In genomic region chr20:35695978-35696377, GRCh38 we compare ENCODE assay signal across 21 cellular contexts. TPM values are rescaled to one million over a fixed set of nuclear protein-coding genes. Genes with fewer than 3 reads are reported as not detected.
DNase-seq lines count a peak whose midpoint lies in the region; ATAC-seq, FAIRE-seq and TF ChIP-seq lines count a peak whose summit lies in the region.
"Had no signal": no experiment of that assay in that cellular context is flagged by ENCODE, and none has a peak within 500 bp of the region (broad histone marks: within the 10 kb centered on the region; RNA-seq: fewer than 3 reads in every experiment).

No MANE protein-coding gene starts in this region.

- intact Hi-C loops in HepG2 (cut with micrococcal nuclease; ENCODE audit: unreplicated experiment) = loop anchor here (10.0 kb wide), 2 partner anchors 189 to 231 kb away; no protein-coding TSS in a partner anchor
- intact Hi-C loops in right lobe of liver (cut with DNase I) = no loop called here

- TF ChIP-seq RAD21 in HepG2 (CRISPR knock-in tag; IDR thresholded peaks at IDR 0.05) = no peak

- TF ChIP-seq EP300 in HepG2 (IDR thresholded peaks at IDR 0.05; ENCODE audit: low read depth in 2 of 2, low read length in 2 of 2) = no peak
- TF ChIP-seq EP300 in HepG2 (CRISPR knock-in tag; IDR thresholded peaks at IDR 0.05; ENCODE audit: borderline replicate concordance) = no peak

- WGBS in HepG2 (ENCODE audit: low lambda C conversion rate) = 94% methylated on average over 4 of the region's 4 CpGs
- 81% methylated on average over 4 of the region's 4 CpGs for WGBS in right lobe of liver (ENCODE audit: insufficient coverage, low coverage, low lambda C conversion rate, missing lambda C conversion rate)

- H3K27ac Mint-ChIP-seq in nephron = no peak overlapping the region
- H3K27ac Mint-ChIP-seq in GM23338 = no peak overlapping the region

- ATAC-seq in HepG2 = no peak
- ATAC-seq in right lobe of liver = no peak
- ATAC-seq in GM23338 = no peak
- ATAC-seq: GM12878, PC-3 had no signal

- H3K27me3 Mint-ChIP-seq in nephron (ENCODE audit: low read depth) = no peaks in the 10 kb centered on the region
- H3K27me3 Mint-ChIP-seq in GM23338 (ENCODE audit: insufficient read depth, low read depth, poor library complexity) = peaks cover 6% of the 10 kb centered on the region
- H3K27me3 Mint-ChIP-seq: IgD-negative memory B cell had no signal

- H3K4me2 ChIP-seq in HepG2 (ENCODE audit: low read depth, low read length) (no peak overlapping the region), GM23338 (no peak overlapping the region)

- H3K27me3 ChIP-seq in HepG2 (ENCODE audit: control insufficient read depth in 1 of 2, insufficient read depth in 2 of 2, low read length in 2 of 2) (no peaks in the 10 kb centered on the region; a peak in 1 of 5 replicates), right lobe of liver (no peaks in the 10 kb centered on the region), GM23338 (ENCODE audit: insufficient read depth) (no peaks in the 10 kb centered on the region)

- H3K4me1 ChIP-seq in HepG2 (ENCODE audit: insufficient read depth, low read length) (peaks cover 50% of the 10 kb centered on the region), right lobe of liver (peaks cover 0 to 13% (median 6%) of the 10 kb centered on the region in 4 donors), GM23338 (ENCODE audit: insufficient read depth) (peaks cover 12% of the 10 kb centered on the region)

- CTCF ChIA-PET in HepG2 (lab: Yijun Ruan, JAX; ENCODE audit: low intra/inter-chr PET ratio, low total read pairs) (no interaction called here), HEK293T (lab: Yijun Ruan, JAX) (no interaction called here)

- H3K27ac ChIP-seq in HepG2 (ENCODE audit: extremely low read length, insufficient read depth, low read length) (no peak overlapping the region), right lobe of liver (no peak overlapping the region), GM23338 (ENCODE audit: low read depth) (no peak overlapping the region)

- H3K9ac ChIP-seq in HepG2 (ENCODE audit: insufficient read depth, low read depth, low read length) = no peak overlapping the region

- peaks cover 36% of the 10 kb centered on the region for H3K79me2 ChIP-seq in HepG2 (ENCODE audit: insufficient read depth, low read length)
- peaks cover 11% of the 10 kb centered on the region for H3K79me2 ChIP-seq in GM23338 (replicated peaks; ENCODE audit: insufficient read depth)

- no TSS peak for BruUV-seq in HepG2 (replicated peaks; lab: Mats Ljungman, UMichigan)

- no peak for FAIRE-seq in HepG2 (lab: Jason Lieb, UNC)
- FAIRE-seq: A204.1, GM12878, HTR-8/SVneo had no signal

- TF ChIP-seq CTCF in HepG2 (CRISPR knock-in tag; IDR thresholded peaks at IDR 0.05) (no peak), right lobe of liver (IDR thresholded peaks at IDR 0.05) (no peak), nephron (IDR thresholded peaks at IDR 0.05; ENCODE audit: unreplicated experiment in 3 of 3) (no peak), GM23338 (conservative IDR thresholded peaks at IDR 0.05; ENCODE audit: low read depth in 2 of 2) (no peak)

- no peaks in the 10 kb centered on the region for H3K9me3 ChIP-seq in HepG2 (ENCODE audit: low read length)
- H3K9me3 ChIP-seq in right lobe of liver = no peaks in the 10 kb centered on the region

- peaks cover 30% of the 10 kb centered on the region for H3F3A ChIP-seq in GM23338 (replicated peaks; ENCODE audit: low read depth)

- in situ Hi-C loops in HepG2 (cut with HindIII; ENCODE audit: extremely low pct_ligation_motif_present, low pct_unique_long_range_greater_than_20kb) = no loop called here

- peaks cover 30% of the 10 kb centered on the region for H3K4me1 Mint-ChIP-seq in nephron
- H3K4me1 Mint-ChIP-seq in GM23338 = peaks cover 17% of the 10 kb centered on the region

- peak overlapping the region; percentile 35 to 73 (median 43) for H3K4me3 Mint-ChIP-seq in nephron
- H3K4me3 Mint-ChIP-seq in GM23338 = no peak overlapping the region

- peaks cover 13% of the 10 kb centered on the region for H3K36me3 Mint-ChIP-seq in nephron (ENCODE audit: low read depth)
- peaks cover 15% of the 10 kb centered on the region for H3K36me3 Mint-ChIP-seq in GM23338 (ENCODE audit: low read depth)

- DNase-seq in HepG2 (ENCODE audit: low spot score) (no peak), right lobe of liver (no peak), GM23338 (ENCODE audit: low spot score) (no peak), HEK293T (ENCODE audit: extremely low spot score) (no peak), NCI-H446 treated with DMSO at 0.1 percent for 48 hours (lab: John Stamatoyannopoulos, UW) (no peak)
- DNase-seq: DMS53, EL, HCEC 1CT, Karpas-422, NCI-H1436, NCI-H1930, NCI-H345, NCI-H526, PC-3, RPMI8226, SIG-M5 had no signal

- TF ChIP-seq POLR2A in HepG2 (IDR thresholded peaks at IDR 0.05; ENCODE audit: insufficient read depth in 1 of 2, low read depth in 2 of 2, low read length in 2 of 2) (no peak), right lobe of liver (IDR thresholded peaks at IDR 0.05) (no peak)

- no peaks in the 10 kb centered on the region for H3K9me2 ChIP-seq in GM23338 (ENCODE audit: insufficient read depth)

- POLR2A ChIA-PET in HepG2 (lab: Yijun Ruan, JAX) (interaction anchor here (0.7 to 2.4 kb wide), 2 partner anchors 47 to 241 kb away, joined by 3 to 17 read pairs; partner anchors contain the start of gene RBM39), HEK293T (lab: Yijun Ruan, JAX) (no interaction called here)

- H3K4me3 ChIP-seq in HepG2 (replicated peaks in 1 of 3; ENCODE audit: insufficient read depth in 1 of 3, low read depth in 2 of 3, low read length in 3 of 3) (no peak overlapping the region), right lobe of liver (no peak overlapping the region), GM23338 (no peak overlapping the region)
- H3K4me3 ChIP-seq: GM12878 had no signal

- H4K20me1 ChIP-seq in HepG2 (ENCODE audit: insufficient read depth, low read length) (no peaks in the 10 kb centered on the region), GM23338 (replicated peaks; ENCODE audit: insufficient read depth) (no peaks in the 10 kb centered on the region; the same call in 1 of the 2 replicates)

- H3K36me3 ChIP-seq in HepG2 (replicated peaks in 1 of 2; ENCODE audit: control insufficient read depth in 1 of 2, insufficient read depth in 2 of 2, low read length in 2 of 2) = peaks cover 5 to 10% of the 10 kb centered on the region in 2 experiments; a peak in 4 of 5 replicates
- H3K36me3 ChIP-seq in right lobe of liver = peaks cover 0 to 16% (median 4%) of the 10 kb centered on the region in 4 donors
- H3K36me3 ChIP-seq in GM23338 (ENCODE audit: insufficient read depth) = peaks cover 4% of the 10 kb centered on the region; the same call in 1 of the 2 replicates

- H2AFZ ChIP-seq in HepG2 (ENCODE audit: low read length) (no peak overlapping the region), GM23338 (no peak overlapping the region)

- no peaks in the 10 kb centered on the region for H3K9me3 Mint-ChIP-seq in nephron
- H3K9me3 Mint-ChIP-seq in GM23338 = no peaks in the 10 kb centered on the region
- H3K9me3 Mint-ChIP-seq: IgD-negative memory B cell had no signal

RNA-seq across cellular contexts. Expression of gene NFS1, which starts 3.2 kb away (rescaled TPM):
- 88.1 and 94.4 TPM in 2 replicates for total RNA-seq in HepG2 (2016; rRNA removed; fragmentation: Illumina TruSeq; extraction: Trizol)
- total RNA-seq in HepG2 (2016; cell fraction: cytosol; rRNA removed; fragmentation: Illumina TruSeq; extraction: Trizol; ENCODE audit: low read depth) = 7.6 and 8.7 TPM in 2 replicates
- total RNA-seq in HepG2 (2016; cell fraction: insoluble cytoplasmic fraction; rRNA removed; fragmentation: Illumina TruSeq; extraction: Trizol) = 82.1 and 92.4 TPM in 2 replicates
- 25.4 and 28.4 TPM in 2 replicates for total RNA-seq in HepG2 (2016; cell fraction: membrane; rRNA removed; fragmentation: Illumina TruSeq; extraction: Trizol)
- 45.9 and 47.9 TPM in 2 replicates for total RNA-seq in HepG2 (2016; cell fraction: nucleus; rRNA removed; fragmentation: Illumina TruSeq; extraction: Trizol)
- polyA plus RNA-seq in HepG2 (2011; rRNA removed) = 61.8 and 65.9 TPM in 2 replicates
- 56.2 and 69.5 TPM in 2 replicates for polyA plus RNA-seq in HepG2 (2011; cell fraction: cytosol; rRNA removed)
- 70.7 and 72.8 TPM in 2 replicates for polyA plus RNA-seq in HepG2 (2011; cell fraction: nucleus; rRNA removed)
- 36.7 and 39.1 TPM in 2 replicates for polyA plus RNA-seq in HepG2 (2012)
- polyA plus RNA-seq in HepG2 (2016; cell fraction: cytosol; fragmentation: Illumina TruSeq; extraction: Trizol; ENCODE audit: low read depth) = 6.5 and 6.6 TPM in 2 replicates
- 86.7 and 90.3 TPM in 2 replicates for polyA plus RNA-seq in HepG2 (2016; cell fraction: insoluble cytoplasmic fraction; fragmentation: Illumina TruSeq; extraction: Trizol; ENCODE audit: low read depth)
- 16.6 and 16.9 TPM in 2 replicates for polyA plus RNA-seq in HepG2 (2016; cell fraction: membrane; fragmentation: Illumina TruSeq; extraction: Trizol; ENCODE audit: low read depth)
- 69.1 and 70.6 TPM in 2 replicates for polyA plus RNA-seq in HepG2 (2016; cell fraction: nucleus; fragmentation: Illumina TruSeq; extraction: Trizol; ENCODE audit: insufficient read depth, low read depth)
- 67.9 and 114 TPM in 2 replicates for polyA minus RNA-seq in HepG2 (2011; rRNA and poly(A)+ RNA removed; ENCODE audit: low replicate concordance)
- polyA minus RNA-seq in HepG2 (2011; cell fraction: cytosol; rRNA and poly(A)+ RNA removed) = 23.0 and 27.1 TPM in 2 replicates
- 20.9 and 23.7 TPM in 2 replicates for polyA minus RNA-seq in HepG2 (2011; cell fraction: nucleus; rRNA and poly(A)+ RNA removed)
- 10 to 100 TPM; 30.9 to 63.7 (median 44.3) TPM for total RNA-seq in right lobe of liver
- total RNA-seq in GM23338 (2014; rRNA removed; shearing (Covaris generic)) = 35.7 and 45.9 TPM in 2 replicates
- 19.7 and 22.8 TPM in 2 replicates for polyA plus RNA-seq in GM23338 (2016; fragmentation: Nextera tagmentation; extraction: Ambion mirVana)

RNA-seq across cellular contexts. Expression of gene ROMO1, which starts 3.2 kb away (rescaled TPM):
- 636 and 726 TPM in 2 replicates for total RNA-seq in HepG2 (2016; rRNA removed; fragmentation: Illumina TruSeq; extraction: Trizol)
- total RNA-seq in HepG2 (2016; cell fraction: cytosol; rRNA removed; fragmentation: Illumina TruSeq; extraction: Trizol; ENCODE audit: low read depth) = 328 and 530 TPM in 2 replicates
- 687 and 846 TPM in 2 replicates for total RNA-seq in HepG2 (2016; cell fraction: insoluble cytoplasmic fraction; rRNA removed; fragmentation: Illumina TruSeq; extraction: Trizol)
- 460 and 632 TPM in 2 replicates for total RNA-seq in HepG2 (2016; cell fraction: membrane; rRNA removed; fragmentation: Illumina TruSeq; extraction: Trizol)
- 223 and 226 TPM in 2 replicates for total RNA-seq in HepG2 (2016; cell fraction: nucleus; rRNA removed; fragmentation: Illumina TruSeq; extraction: Trizol)
- 688 and 755 TPM in 2 replicates for polyA plus RNA-seq in HepG2 (2011; rRNA removed)
- 1,254 and 1,646 TPM in 2 replicates for polyA plus RNA-seq in HepG2 (2011; cell fraction: cytosol; rRNA removed)
- polyA plus RNA-seq in HepG2 (2011; cell fraction: nucleus; rRNA removed) = 503 and 546 TPM in 2 replicates
- polyA plus RNA-seq in HepG2 (2012) = 282 and 451 TPM in 2 replicates
- 292 and 453 TPM in 2 replicates for polyA plus RNA-seq in HepG2 (2016; cell fraction: cytosol; fragmentation: Illumina TruSeq; extraction: Trizol; ENCODE audit: low read depth)
- polyA plus RNA-seq in HepG2 (2016; cell fraction: insoluble cytoplasmic fraction; fragmentation: Illumina TruSeq; extraction: Trizol; ENCODE audit: low read depth) = 479 and 541 TPM in 2 replicates
- polyA plus RNA-seq in HepG2 (2016; cell fraction: membrane; fragmentation: Illumina TruSeq; extraction: Trizol; ENCODE audit: low read depth) = 317 and 387 TPM in 2 replicates
- polyA plus RNA-seq in HepG2 (2016; cell fraction: nucleus; fragmentation: Illumina TruSeq; extraction: Trizol; ENCODE audit: insufficient read depth, low read depth) = 282 and 344 TPM in 2 replicates
- 60.0 and 169 TPM in 2 replicates for polyA minus RNA-seq in HepG2 (2011; rRNA and poly(A)+ RNA removed; ENCODE audit: low replicate concordance)
- polyA minus RNA-seq in HepG2 (2011; cell fraction: cytosol; rRNA and poly(A)+ RNA removed) = 79.8 and 108 TPM in 2 replicates
- 30.8 and 37.7 TPM in 2 replicates for polyA minus RNA-seq in HepG2 (2011; cell fraction: nucleus; rRNA and poly(A)+ RNA removed)
- 100 to 1,000 TPM in 2 of 6 experiments, 10 to 100 TPM in 4; 70.4 to 209 (median 84.8) TPM for total RNA-seq in right lobe of liver
- total RNA-seq in GM23338 (2014; rRNA removed; shearing (Covaris generic)) = 127 and 152 TPM in 2 replicates
- polyA plus RNA-seq in GM23338 (2016; fragmentation: Nextera tagmentation; extraction: Ambion mirVana) = 881 and 947 TPM in 2 replicates

RNA-seq across cellular contexts. Expression of gene CPNE1, which starts 31.3 kb away (rescaled TPM):
- total RNA-seq in HepG2 (2016; rRNA removed; fragmentation: Illumina TruSeq; extraction: Trizol) (431 and 439 TPM in 2 replicates), right lobe of liver (10 to 100 TPM; 35.5 to 72.0 (median 53.3) TPM)
- total RNA-seq in HepG2 (2016; cell fraction: cytosol; rRNA removed; fragmentation: Illumina TruSeq; extraction: Trizol; ENCODE audit: low read depth) = 101 and 106 TPM in 2 replicates
- 375 and 428 TPM in 2 replicates for total RNA-seq in HepG2 (2016; cell fraction: insoluble cytoplasmic fraction; rRNA removed; fragmentation: Illumina TruSeq; extraction: Trizol)
- total RNA-seq in HepG2 (2016; cell fraction: membrane; rRNA removed; fragmentation: Illumina TruSeq; extraction: Trizol) = 226 and 229 TPM in 2 replicates
- total RNA-seq in HepG2 (2016; cell fraction: nucleus; rRNA removed; fragmentation: Illumina TruSeq; extraction: Trizol) = 227 and 285 TPM in 2 replicates
- polyA plus RNA-seq in HepG2 (2011; rRNA removed) (369 and 408 TPM in 2 replicates), GM23338 (2016; fragmentation: Nextera tagmentation; extraction: Ambion mirVana) (196 and 221 TPM in 2 replicates)
- polyA plus RNA-seq in HepG2 (2011; cell fraction: cytosol; rRNA removed) = 458 and 619 TPM in 2 replicates
- 810 and 933 TPM in 2 replicates for polyA plus RNA-seq in HepG2 (2011; cell fraction: nucleus; rRNA removed)
- 457 and 478 TPM in 2 replicates for polyA plus RNA-seq in HepG2 (2012)
- polyA plus RNA-seq in HepG2 (2016; cell fraction: cytosol; fragmentation: Illumina TruSeq; extraction: Trizol; ENCODE audit: low read depth) = 121 and 137 TPM in 2 replicates
- 374 and 508 TPM in 2 replicates for polyA plus RNA-seq in HepG2 (2016; cell fraction: insoluble cytoplasmic fraction; fragmentation: Illumina TruSeq; extraction: Trizol; ENCODE audit: low read depth)
- polyA plus RNA-seq in HepG2 (2016; cell fraction: membrane; fragmentation: Illumina TruSeq; extraction: Trizol; ENCODE audit: low read depth) = 213 and 247 TPM in 2 replicates
- 541 and 549 TPM in 2 replicates for polyA plus RNA-seq in HepG2 (2016; cell fraction: nucleus; fragmentation: Illumina TruSeq; extraction: Trizol; ENCODE audit: insufficient read depth, low read depth)
- polyA minus RNA-seq in HepG2 (2011; rRNA and poly(A)+ RNA removed; ENCODE audit: low replicate concordance) = 283 and 707 TPM in 2 replicates
- 243 and 283 TPM in 2 replicates for polyA minus RNA-seq in HepG2 (2011; cell fraction: cytosol; rRNA and poly(A)+ RNA removed)
- 258 and 260 TPM in 2 replicates for polyA minus RNA-seq in HepG2 (2011; cell fraction: nucleus; rRNA and poly(A)+ RNA removed)
- total RNA-seq in GM23338 (2014; rRNA removed; shearing (Covaris generic)) = 158 and 189 TPM in 2 replicates

RNA-seq across cellular contexts. Expression of gene RBM12, which starts 31.3 kb away (rescaled TPM):
- total RNA-seq in HepG2 (2016; rRNA removed; fragmentation: Illumina TruSeq; extraction: Trizol) = 104 and 111 TPM in 2 replicates
- total RNA-seq in HepG2 (2016; cell fraction: cytosol; rRNA removed; fragmentation: Illumina TruSeq; extraction: Trizol; ENCODE audit: low read depth) = 14.8 and 16.3 TPM in 2 replicates
- total RNA-seq in HepG2 (2016; cell fraction: insoluble cytoplasmic fraction; rRNA removed; fragmentation: Illumina TruSeq; extraction: Trizol) = 99.0 and 104 TPM in 2 replicates
- total RNA-seq in HepG2 (2016; cell fraction: membrane; rRNA removed; fragmentation: Illumina TruSeq; extraction: Trizol) = 35.0 and 42.5 TPM in 2 replicates
- 73.6 and 78.3 TPM in 2 replicates for total RNA-seq in HepG2 (2016; cell fraction: nucleus; rRNA removed; fragmentation: Illumina TruSeq; extraction: Trizol)
- polyA plus RNA-seq in HepG2 (2011; rRNA removed) = 84.9 and 97.9 TPM in 2 replicates
- polyA plus RNA-seq in HepG2 (2011; cell fraction: cytosol; rRNA removed) = 68.6 and 77.9 TPM in 2 replicates
- 101 and 129 TPM in 2 replicates for polyA plus RNA-seq in HepG2 (2011; cell fraction: nucleus; rRNA removed)
- polyA plus RNA-seq in HepG2 (2012) = 41.4 and 42.7 TPM in 2 replicates
- 1.7 and 2.2 TPM in 2 replicates for polyA plus RNA-seq in HepG2 (2016; cell fraction: cytosol; fragmentation: Illumina TruSeq; extraction: Trizol; ENCODE audit: low read depth)
- polyA plus RNA-seq in HepG2 (2016; cell fraction: insoluble cytoplasmic fraction; fragmentation: Illumina TruSeq; extraction: Trizol; ENCODE audit: low read depth) = 58.1 and 68.5 TPM in 2 replicates
- polyA plus RNA-seq in HepG2 (2016; cell fraction: membrane; fragmentation: Illumina TruSeq; extraction: Trizol; ENCODE audit: low read depth) = 8.8 and 10.1 TPM in 2 replicates
- 74.6 and 75.6 TPM in 2 replicates for polyA plus RNA-seq in HepG2 (2016; cell fraction: nucleus; fragmentation: Illumina TruSeq; extraction: Trizol; ENCODE audit: insufficient read depth, low read depth)
- polyA minus RNA-seq in HepG2 (2011; rRNA and poly(A)+ RNA removed; ENCODE audit: low replicate concordance) = 373 and 464 TPM in 2 replicates
- polyA minus RNA-seq in HepG2 (2011; cell fraction: cytosol; rRNA and poly(A)+ RNA removed) = 67.4 and 80.5 TPM in 2 replicates
- polyA minus RNA-seq in HepG2 (2011; cell fraction: nucleus; rRNA and poly(A)+ RNA removed) = 128 and 140 TPM in 2 replicates
- total RNA-seq in right lobe of liver = 10 to 100 TPM; 13.3 to 32.8 (median 21.0) TPM
- total RNA-seq in GM23338 (2014; rRNA removed; shearing (Covaris generic)) = 81.3 and 82.2 TPM in 2 replicates
- 21.0 and 22.3 TPM in 2 replicates for polyA plus RNA-seq in GM23338 (2016; fragmentation: Nextera tagmentation; extraction: Ambion mirVana)

RNA-seq across cellular contexts. Expression of gene RBM39, which starts 46.1 kb away (rescaled TPM):
- total RNA-seq in HepG2 (2016; rRNA removed; fragmentation: Illumina TruSeq; extraction: Trizol) = 431 and 788 TPM in 2 replicates
- 862 and 1,011 TPM in 2 replicates for total RNA-seq in HepG2 (2016; cell fraction: cytosol; rRNA removed; fragmentation: Illumina TruSeq; extraction: Trizol; ENCODE audit: low read depth)
- 445 and 791 TPM in 2 replicates for total RNA-seq in HepG2 (2016; cell fraction: insoluble cytoplasmic fraction; rRNA removed; fragmentation: Illumina TruSeq; extraction: Trizol)
- total RNA-seq in HepG2 (2016; cell fraction: membrane; rRNA removed; fragmentation: Illumina TruSeq; extraction: Trizol) = 352 and 417 TPM in 2 replicates
- total RNA-seq in HepG2 (2016; cell fraction: nucleus; rRNA removed; fragmentation: Illumina TruSeq; extraction: Trizol) = 1,469 and 1,561 TPM in 2 replicates
- 859 and 920 TPM in 2 replicates for polyA plus RNA-seq in HepG2 (2011; rRNA removed)
- polyA plus RNA-seq in HepG2 (2011; cell fraction: cytosol; rRNA removed) = 89.0 and 133 TPM in 2 replicates
- 3,125 and 3,321 TPM in 2 replicates for polyA plus RNA-seq in HepG2 (2011; cell fraction: nucleus; rRNA removed)
- polyA plus RNA-seq in HepG2 (2012) = 867 and 961 TPM in 2 replicates
- 47.3 and 51.7 TPM in 2 replicates for polyA plus RNA-seq in HepG2 (2016; cell fraction: cytosol; fragmentation: Illumina TruSeq; extraction: Trizol; ENCODE audit: low read depth)
- 339 and 360 TPM in 2 replicates for polyA plus RNA-seq in HepG2 (2016; cell fraction: insoluble cytoplasmic fraction; fragmentation: Illumina TruSeq; extraction: Trizol; ENCODE audit: low read depth)
- polyA plus RNA-seq in HepG2 (2016; cell fraction: membrane; fragmentation: Illumina TruSeq; extraction: Trizol; ENCODE audit: low read depth) = 79.3 and 86.7 TPM in 2 replicates
- polyA plus RNA-seq in HepG2 (2016; cell fraction: nucleus; fragmentation: Illumina TruSeq; extraction: Trizol; ENCODE audit: insufficient read depth, low read depth) = 2,644 and 2,668 TPM in 2 replicates
- 166 and 263 TPM in 2 replicates for polyA minus RNA-seq in HepG2 (2011; rRNA and poly(A)+ RNA removed; ENCODE audit: low replicate concordance)
- 91.3 and 98.3 TPM in 2 replicates for polyA minus RNA-seq in HepG2 (2011; cell fraction: cytosol; rRNA and poly(A)+ RNA removed)
- polyA minus RNA-seq in HepG2 (2011; cell fraction: nucleus; rRNA and poly(A)+ RNA removed) = 2,261 and 2,868 TPM in 2 replicates
- 100 to 1,000 TPM in 5 of 6 experiments, 10 to 100 TPM in 1; 86.4 to 166 (median 120) TPM for total RNA-seq in right lobe of liver
- total RNA-seq in GM23338 (2014; rRNA removed; shearing (Covaris generic)) = 248 and 259 TPM in 2 replicates
- polyA plus RNA-seq in GM23338 (2016; fragmentation: Nextera tagmentation; extraction: Ambion mirVana) = 413 and 420 TPM in 2 replicates
